In the genomic region with DNA sequence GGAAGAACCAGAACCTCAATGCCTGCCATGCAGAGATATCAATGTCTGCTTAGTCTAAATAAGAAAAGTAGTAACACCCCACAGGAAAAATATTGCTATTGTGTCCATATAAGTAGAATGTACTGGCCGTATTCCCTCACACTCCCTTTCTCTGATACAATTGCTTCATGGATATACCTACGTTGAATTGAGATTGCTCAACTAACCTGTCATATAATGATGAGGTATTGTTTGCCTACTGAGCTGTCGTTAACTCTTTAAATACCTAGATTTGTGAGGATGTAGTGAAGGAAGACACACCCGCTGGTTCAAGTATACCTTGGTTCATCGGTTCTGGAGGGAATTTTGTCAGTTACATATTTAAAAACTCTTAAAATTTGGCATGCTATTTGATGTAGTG, we compare ENCODE assay signal across 31 cellular contexts.
"Had no signal": no experiment of that assay in that cellular context is flagged by ENCODE, and none has a peak within 500 bp of the region (broad histone marks: within the 10 kb centered on the region; RNA-seq: fewer than 3 reads in every experiment).

No MANE protein-coding gene starts in this region.

- H3K27ac ChIP-seq: adrenal gland, brain microvascular endothelial cell, lower lobe of right lung, pancreas, prostate gland, upper lobe of left lung had no signal

- H3K4me3 Mint-ChIP-seq: activated CD4-positive, alpha-beta memory T cell treated with anti-CD3 and anti-CD28 coated beads for 36 hours; activated CD4-positive, alpha-beta T cell treated with anti-CD3 and anti-CD28 coated beads, Interleukin-2, amount 10 ng/mL, durations not matched to agents 24 days and 14 days; activated naive CD4-positive, alpha-beta T cell treated with anti-CD3 and anti-CD28 coated beads for 36 hours; activated naive CD8-positive, alpha-beta T cell treated with anti-CD3 and anti-CD28 coated beads for 36 hours; activated T-helper 1 cell treated with anti-CD3 and anti-CD28 coated beads, Interleukin-12 subunit alpha, Interleukin-12 subunit beta, Interleukin-2, Interleukin-4 antibody, amounts not matched to agents 30 ng/mL and 10 ng/mL and 1 ng/mL, durations not matched to agents 14 hours and 24 hours and 36 hours; dendritic cell treated with granulocyte-macrophage colony-stimulating factor and Interleukin-4, amounts not matched to agents 40 ng/mL and 50 ng/mL, for 4 days; nephron progenitor cell; stimulated activated memory B cell treated with anti-CD40 and anti-IgM and Interleukin-4, amounts not matched to agents 10 μg/mL and 1 μg/mL and 100 μg/mL, for 72 hours; stimulated activated naive CD8-positive, alpha-beta T cell treated with anti-CD3 and anti-CD28 coated beads, Interleukin-15, amount 100 ng/mL, for 72 hours had no signal

- H3K9me3 ChIP-seq: adrenal gland, lower lobe of right lung, pancreas, prostate gland, upper lobe of left lung had no signal

- H3K36me3 Mint-ChIP-seq: activated CD4-positive, alpha-beta memory T cell treated with anti-CD3 and anti-CD28 coated beads for 36 hours; activated naive CD8-positive, alpha-beta T cell treated with anti-CD3 and anti-CD28 coated beads for 36 hours; stimulated activated memory B cell treated with anti-CD40 and anti-IgM and Interleukin-4, amounts not matched to agents 10 μg/mL and 1 μg/mL and 100 μg/mL, for 72 hours had no signal

- H3K4me1 ChIP-seq: adrenal gland, lower lobe of right lung, prostate gland, upper lobe of left lung had no signal

- ATAC-seq: left lobe of liver; lower lobe of right lung; pancreas; stimulated activated memory B cell treated with anti-CD40 and anti-IgM and Interleukin-4, amounts not matched to agents 10 μg/mL and 1 μg/mL and 100 μg/mL, for 72 hours; stimulated activated naive CD8-positive, alpha-beta T cell treated with anti-CD3 and anti-CD28 coated beads, Interleukin-15, amount 100 ng/mL, for 72 hours had no signal

- H3K4me1 Mint-ChIP-seq: activated CD4-positive, alpha-beta T cell treated with anti-CD3 and anti-CD28 coated beads, Interleukin-2, amount 10 ng/mL, durations not matched to agents 24 days and 14 days; activated naive CD8-positive, alpha-beta T cell treated with anti-CD3 and anti-CD28 coated beads for 36 hours; nephron progenitor cell; stimulated activated memory B cell treated with anti-CD40 and anti-IgM and Interleukin-4, amounts not matched to agents 10 μg/mL and 1 μg/mL and 100 μg/mL, for 72 hours; stimulated activated naive CD8-positive, alpha-beta T cell treated with anti-CD3 and anti-CD28 coated beads, Interleukin-15, amount 100 ng/mL, for 72 hours had no signal

- H3K27ac Mint-ChIP-seq: activated CD4-positive, alpha-beta memory T cell treated with anti-CD3 and anti-CD28 coated beads for 36 hours; activated CD4-positive, alpha-beta T cell treated with anti-CD3 and anti-CD28 coated beads, Interleukin-2, amount 10 ng/mL, durations not matched to agents 24 days and 14 days; activated naive CD4-positive, alpha-beta T cell treated with anti-CD3 and anti-CD28 coated beads for 36 hours; activated naive CD8-positive, alpha-beta T cell treated with anti-CD3 and anti-CD28 coated beads for 36 hours; activated T-helper 1 cell treated with anti-CD3 and anti-CD28 coated beads, Interleukin-12 subunit alpha, Interleukin-12 subunit beta, Interleukin-2, Interleukin-4 antibody, amounts not matched to agents 30 ng/mL and 10 ng/mL and 1 ng/mL, durations not matched to agents 14 hours and 24 hours and 36 hours; dendritic cell treated with granulocyte-macrophage colony-stimulating factor and Interleukin-4, amounts not matched to agents 40 ng/mL and 50 ng/mL, for 4 days; nephron progenitor cell; stimulated activated memory B cell treated with anti-CD40 and anti-IgM and Interleukin-4, amounts not matched to agents 10 μg/mL and 1 μg/mL and 100 μg/mL, for 72 hours; stimulated activated naive CD8-positive, alpha-beta T cell treated with anti-CD3 and anti-CD28 coated beads, Interleukin-15, amount 100 ng/mL, for 72 hours had no signal

- H3K27me3 Mint-ChIP-seq: activated CD4-positive, alpha-beta memory T cell treated with anti-CD3 and anti-CD28 coated beads for 36 hours; activated CD4-positive, alpha-beta T cell treated with anti-CD3 and anti-CD28 coated beads, Interleukin-2, amount 10 ng/mL, durations not matched to agents 24 days and 14 days; dendritic cell treated with granulocyte-macrophage colony-stimulating factor and Interleukin-4, amounts not matched to agents 40 ng/mL and 50 ng/mL, for 4 days; stimulated activated memory B cell treated with anti-CD40 and anti-IgM and Interleukin-4, amounts not matched to agents 10 μg/mL and 1 μg/mL and 100 μg/mL, for 72 hours; stimulated activated naive CD8-positive, alpha-beta T cell treated with anti-CD3 and anti-CD28 coated beads, Interleukin-15, amount 100 ng/mL, for 72 hours had no signal

- H3K9me3 Mint-ChIP-seq: activated CD4-positive, alpha-beta T cell treated with anti-CD3 and anti-CD28 coated beads, Interleukin-2, amount 10 ng/mL, durations not matched to agents 24 days and 14 days; activated naive CD4-positive, alpha-beta T cell treated with anti-CD3 and anti-CD28 coated beads for 36 hours; activated naive CD8-positive, alpha-beta T cell treated with anti-CD3 and anti-CD28 coated beads for 36 hours; activated T-helper 1 cell treated with anti-CD3 and anti-CD28 coated beads, Interleukin-12 subunit alpha, Interleukin-12 subunit beta, Interleukin-2, Interleukin-4 antibody, amounts not matched to agents 30 ng/mL and 10 ng/mL and 1 ng/mL, durations not matched to agents 14 hours and 24 hours and 36 hours; dendritic cell treated with granulocyte-macrophage colony-stimulating factor and Interleukin-4, amounts not matched to agents 40 ng/mL and 50 ng/mL, for 4 days had no signal

- H3K4me3 ChIP-seq: adrenal gland, heart right ventricle, lower lobe of right lung, pancreas, prostate gland, upper lobe of left lung had no signal

- H3K27me3 ChIP-seq: adrenal gland, brain microvascular endothelial cell, heart right ventricle, pancreas, upper lobe of left lung had no signal

- H3K36me3 ChIP-seq: adrenal gland, brain microvascular endothelial cell, heart right ventricle, lower lobe of right lung, pancreas, prostate gland, upper lobe of left lung had no signal

- DNase-seq: activated CD4-positive, alpha-beta memory T cell treated with anti-CD3 and anti-CD28 coated beads for 36 hours; activated CD4-positive, alpha-beta T cell treated with anti-CD3 and anti-CD28 coated beads, Interleukin-2, amount 10 ng/mL, durations not matched to agents 24 days and 14 days; activated CD4-positive, CD25-positive, alpha-beta regulatory T cell treated with anti-CD3 and anti-CD28 coated beads, Interleukin-2, amount 50 U/mL, for 72 hours; activated CD8-positive, alpha-beta memory T cell treated with anti-CD3 and anti-CD28 coated beads, Interleukin-2, amount 50 U/mL, for 4 hours; activated effector memory CD4-positive, alpha-beta T cell treated with anti-CD3 and anti-CD28 coated beads, Interleukin-2, amount 50 U/mL, for 16 hours; activated naive CD4-positive, alpha-beta T cell treated with anti-CD3 and anti-CD28 coated beads for 36 hours; activated naive CD8-positive, alpha-beta T cell treated with anti-CD3 and anti-CD28 coated beads for 36 hours; activated T-cell treated with anti-CD3 and anti-CD28 coated beads, Interleukin-2, amount 50 U/mL, for 1 hour; adrenal gland; aorta; central memory CD4-positive, alpha-beta T cell; effector CD4-positive, alpha-beta T cell; heart right ventricle; kidney glomerular epithelial cell; lower lobe of right lung; nephron progenitor cell; pancreas; retina; small intestine; stimulated activated CD4-positive, alpha-beta T cell treated with anti-CD3 and anti-CD28 coated beads, Interleukin-4, amount 100 ng/mL, for 4 hours; stimulated activated CD8-positive, alpha-beta memory T cell treated with anti-CD3 and anti-CD28 coated beads, Interleukin-4, amount 100 ng/mL, for 48 hours; stimulated activated naive CD8-positive, alpha-beta T cell treated with anti-CD3 and anti-CD28 coated beads, Interleukin-15, amount 100 ng/mL, for 72 hours; substantia nigra; T-helper 2 cell; upper lobe of left lung had no signal
